23 cellular contexts compared by ENCODE assay signal in the genomic region with DNA sequence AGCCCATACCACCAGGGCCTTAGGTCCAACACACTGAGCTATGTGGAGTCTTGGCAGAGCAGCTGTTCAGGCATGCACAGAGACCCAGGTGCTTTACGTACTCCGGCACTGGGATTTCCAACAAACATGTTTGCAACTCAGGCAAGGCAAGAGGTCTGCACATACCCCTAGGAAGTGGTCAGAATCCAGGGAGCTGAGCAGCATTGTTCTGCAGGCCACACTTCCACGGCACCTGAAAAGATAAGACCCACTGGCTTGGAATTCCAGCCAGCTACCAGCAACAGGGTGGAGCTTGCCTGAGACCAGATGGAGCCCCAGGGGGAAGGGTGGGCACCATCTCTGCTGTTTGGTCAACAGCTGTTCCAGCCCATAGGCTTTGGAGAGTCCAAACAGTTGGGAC.
"Had no signal": no experiment of that assay in that cellular context is flagged by ENCODE, and none has a peak within 500 bp of the region (broad histone marks: within the 10 kb centered on the region; RNA-seq: fewer than 3 reads in every experiment).

No MANE protein-coding gene starts in this region.

- H3K27me3 ChIP-seq: stomach, suprapubic skin, testis, thyroid gland, tibial nerve, transverse colon, upper lobe of left lung, upper lobe of right lung, uterus, vagina had no signal

- DNase-seq: stimulated activated CD4-positive, alpha-beta T cell treated with anti-CD3 and anti-CD28 coated beads, Interleukin-2, amount 100 ng/mL, for 48 hours; stimulated activated CD4-positive, alpha-beta T cell treated with anti-CD3 and anti-CD28 coated beads, Interleukin-4, amount 100 ng/mL, for 1 hour; stimulated activated CD4-positive, alpha-beta T cell treated with anti-CD3 and anti-CD28 coated beads, Interleukin-4, amount 100 ng/mL, for 24 hours; stimulated activated CD4-positive, alpha-beta T cell treated with anti-CD3 and anti-CD28 coated beads, Interleukin-4, amount 100 ng/mL, for 4 hours; stimulated activated CD8-positive, alpha-beta memory T cell treated with anti-CD3 and anti-CD28 coated beads, Interleukin-4, amount 100 ng/mL, for 48 hours; stimulated activated naive B cell treated with anti-CD40 and anti-IgM and Interleukin-4, amounts not matched to agents 10 μg/mL and 1 μg/mL and 100 μg/mL, for 72 hours; stimulated activated naive CD4-positive, alpha-beta T cell; stimulated activated naive CD4-positive, alpha-beta T cell treated with Interleukin-2 at 50 U/mL for 16 hours; stimulated activated naive CD8-positive, alpha-beta T cell treated with anti-CD3 and anti-CD28 coated beads, Interleukin-15, amount 100 ng/mL, for 72 hours; stimulated activated naive CD8-positive, alpha-beta T cell treated with anti-CD3 and anti-CD28 coated beads, Interleukin-15, Interleukin-2, amounts not matched to agents 100 U/mL and 50 U/mL, for 24 hours; stomach; substantia nigra; testis; thyroid gland; tibial artery; transverse colon; upper lobe of left lung; upper lobe of right lung; uterus had no signal

- H3K9me3 ChIP-seq: suprapubic skin, testis, thoracic aorta, thyroid gland, tibial artery, upper lobe of left lung, upper lobe of right lung, uterus, vagina had no signal

- H3K27ac ChIP-seq: stomach, suprapubic skin, testis, thoracic aorta, thyroid gland, tibial artery, tibial nerve, transverse colon, upper lobe of left lung, upper lobe of right lung, uterus, vagina had no signal

- H3K4me3 ChIP-seq: stomach, suprapubic skin, testis, thoracic aorta, thyroid gland, tibial artery, tibial nerve, transverse colon, upper lobe of left lung, upper lobe of right lung, uterus, vagina had no signal

- H3K4me1 ChIP-seq: stomach, suprapubic skin, testis, thyroid gland, tibial artery, tibial nerve, transverse colon, upper lobe of left lung, upper lobe of right lung, uterus, vagina had no signal

- H3K36me3 ChIP-seq: stomach, suprapubic skin, thoracic aorta, thyroid gland, tibial artery, tibial nerve, transverse colon, upper lobe of left lung, upper lobe of right lung, uterus, vagina had no signal
